ENCODE assay signal across 1 cellular context in genomic region chr13:49977992-49978391, GRCh38.
TF ChIP-seq lines count a peak whose summit lies in the region.

No MANE protein-coding gene starts in this region.

TF ChIP-seq in GM12878, 131 proteins besides CTCF, POLR2A, EP300 and RAD21 (continued from another document):
- TF ChIP-seq SMAD5 (IDR thresholded peaks at IDR 0.05; ENCODE audit: low read depth) = no peak
- TF ChIP-seq EED (IDR thresholded peaks at IDR 0.05; ENCODE audit: low read depth) = no peak
- TF ChIP-seq PAX8 (IDR thresholded peaks at IDR 0.05) = no peak
- no peak for TF ChIP-seq REST (IDR thresholded peaks at IDR 0.05; ENCODE audit: low read depth, low read length)
- no peak for TF ChIP-seq NR2F1 (conservative IDR thresholded peaks at IDR 0.05)
- no peak for TF ChIP-seq LARP7 (IDR thresholded peaks at IDR 0.05)
- TF ChIP-seq EZH2 (IDR thresholded peaks at IDR 0.05; ENCODE audit: borderline replicate concordance, control insufficient read depth, low read depth, low read length) = no peak
- TF ChIP-seq SPI1 (IDR thresholded peaks at IDR 0.05; ENCODE audit: borderline replicate concordance, insufficient read depth, low read depth, low read length) = 0 out of 2 replicates have a peak, but pooled peaks have one; percentile 7
- no peak for TF ChIP-seq WRNIP1 (IDR thresholded peaks at IDR 0.05; ENCODE audit: borderline replicate concordance, low read depth, low read length)
